Comparison of ENCODE assay signal across 8 cellular contexts in genomic region chr20:31661625-31662371, GRCh38. TPM values are rescaled to one million over a fixed set of nuclear protein-coding genes. Genes with fewer than 3 reads are reported as not detected.
DNase-seq lines count a peak whose midpoint lies in the region; ATAC-seq, FAIRE-seq and TF ChIP-seq lines count a peak whose summit lies in the region.

No MANE protein-coding gene starts in this region.

- peak; percentile 72 to 84 for ATAC-seq in A549
- ATAC-seq in GM18867 (IDR thresholded peaks at IDR 0.05; ENCODE audit: unreplicated experiment) = peak; percentile 70
- peak; percentile 58 for ATAC-seq in HG03342 (IDR thresholded peaks at IDR 0.05; ENCODE audit: unreplicated experiment)
- peak; percentile 85 for ATAC-seq in activated CD8-positive, alpha-beta T cell treated with anti-CD3 and anti-CD28 coated beads, Interleukin-2, amount 10 ng/mL, durations not matched to agents 7 days and 5 days

- TF ChIP-seq CTCF in A549 (IDR thresholded peaks at IDR 0.05) = peak; percentile 58

- peak overlapping the region; percentile 90 for H3K27ac Mint-ChIP-seq in activated CD8-positive, alpha-beta T cell treated with anti-CD3 and anti-CD28 coated beads, Interleukin-2, amount 10 ng/mL, durations not matched to agents 7 days and 5 days

- H3K4me3 Mint-ChIP-seq in activated CD8-positive, alpha-beta T cell treated with anti-CD3 and anti-CD28 coated beads, Interleukin-2, amount 10 ng/mL, durations not matched to agents 7 days and 5 days = peak overlapping the region; percentile 75

- CTCF ChIA-PET in A549 (lab: Yijun Ruan, JAX) = interaction anchor here (0.6 to 16.4 kb wide), 35 partner anchors 9 to 297 kb away, joined by 3 to 489 read pairs (median 7); partner anchors contain the start of genes BCL2L1 and TPX2
- CTCF ChIA-PET in activated CD8-positive, alpha-beta T cell treated with anti-CD3 and anti-CD28 coated beads, Interleukin-2, amount 10 ng/mL, durations not matched to agents 7 days and 5 days (lab: Charles Lee) = interaction anchor here (0.6 to 7.9 kb wide), 38 partner anchors 9 to 193 kb away, joined by 3 to 677 read pairs (median 6); partner anchors contain the start of genes BCL2L1 and TPX2

- H3K4me3 ChIP-seq in A549 = peak overlapping the region; percentile 32

- peak; percentile 64 to 85 for TF ChIP-seq RAD21 in A549 (conservative IDR thresholded peaks at IDR 0.05 in 1 of 2, IDR thresholded peaks at IDR 0.05 in 1 of 2)

- no peaks in the 10 kb centered on the region for H3K27me3 Mint-ChIP-seq in activated CD8-positive, alpha-beta T cell treated with anti-CD3 and anti-CD28 coated beads, Interleukin-2, amount 10 ng/mL, durations not matched to agents 7 days and 5 days (ENCODE audit: low read depth)

- peak overlapping the region; percentile 85 to 88 for H3K27ac ChIP-seq in A549

- DNase-seq in A549 (ENCODE audit: low read depth in 1 of 2, low spot score in 1 of 2) (peak; percentile 68 to 83), NCI-H748 treated with DMSO at 0.1 percent for 48 hours (lab: John Stamatoyannopoulos, UW) (peak; percentile 44), medulla oblongata (ENCODE audit: extremely low spot score) (peak; percentile 88)
- peak; percentile 83 for DNase-seq in activated CD8-positive, alpha-beta T cell treated with anti-CD3 and anti-CD28 coated beads, Interleukin-2, amount 10 ng/mL, durations not matched to agents 7 days and 5 days
- peak; percentile 82 for DNase-seq in effector CD8-positive, alpha-beta T cell (lab: John Stamatoyannopoulos, UW)
- DNase-seq in stimulated activated CD4-positive, alpha-beta T cell treated with anti-CD3 and anti-CD28 coated beads, TNF-alpha, amount 100 ng/mL, for 48 hours (ENCODE audit: low read depth in 3 of 3) = peak; percentile 52 to 72 (median 53)

- POLR2A ChIA-PET in A549 (lab: Yijun Ruan, JAX) = interaction anchor here (0.7 to 2.1 kb wide), 9 partner anchors 28 to 101 kb away, joined by 3 to 90 read pairs (median 5); partner anchors contain the start of genes BCL2L1 and ID1
- POLR2A ChIA-PET in activated CD8-positive, alpha-beta T cell treated with anti-CD3 and anti-CD28 coated beads, Interleukin-2, amount 10 ng/mL, durations not matched to agents 7 days and 5 days (lab: Charles Lee) = interaction anchor here (0.6 to 5.0 kb wide), 10 partner anchors 14 to 820 kb away, joined by 3 to 98 read pairs (median 5); partner anchors contain the start of gene BCL2L1

- no peaks in the 10 kb centered on the region for H3K9me3 Mint-ChIP-seq in activated CD8-positive, alpha-beta T cell treated with anti-CD3 and anti-CD28 coated beads, Interleukin-2, amount 10 ng/mL, durations not matched to agents 7 days and 5 days (ENCODE audit: insufficient read depth)

- no peaks in the 10 kb centered on the region for H3K9me3 ChIP-seq in A549

- 6% methylated on average over 20 of the region's 31 CpGs for whole genome bisulfite sequencing in A549 (ENCODE audit: missing lambda C conversion rate)

- peak; percentile 38 for TF ChIP-seq POLR2A in A549 (IDR thresholded peaks at IDR 0.05; ENCODE audit: low read length)

- peaks cover 33% of the 10 kb centered on the region for H3K36me3 Mint-ChIP-seq in activated CD8-positive, alpha-beta T cell treated with anti-CD3 and anti-CD28 coated beads, Interleukin-2, amount 10 ng/mL, durations not matched to agents 7 days and 5 days (ENCODE audit: low read depth)

- H3K4me1 ChIP-seq in A549 = peaks cover 60% of the 10 kb centered on the region

- FAIRE-seq in A549 (lab: Jason Lieb, UNC) = no peak

- TF ChIP-seq EP300 in A549 (IDR thresholded peaks at IDR 0.05) = no peak

- peak overlapping the region; percentile 90 for H3K4me2 ChIP-seq in A549

- peaks cover 59% of the 10 kb centered on the region for H3K4me1 Mint-ChIP-seq in activated CD8-positive, alpha-beta T cell treated with anti-CD3 and anti-CD28 coated beads, Interleukin-2, amount 10 ng/mL, durations not matched to agents 7 days and 5 days (ENCODE audit: low read depth)

TF ChIP-seq in A549, 52 proteins besides CTCF, POLR2A, EP300 and RAD21 (continues in another document):
- TF ChIP-seq CBX2 (IDR thresholded peaks at IDR 0.05; ENCODE audit: borderline replicate concordance, low read depth) = no peak
- TF ChIP-seq CHD2 (IDR thresholded peaks at IDR 0.05; ENCODE audit: low read length, partially characterized antibody) = no peak
- no peak for TF ChIP-seq ZSCAN20 (CRISPR knock-in tag; IDR thresholded peaks at IDR 0.05)
- peak; percentile 67; the same call in 1 of the 2 replicates for TF ChIP-seq HOXA7 (CRISPR knock-in tag; IDR thresholded peaks at IDR 0.05)
- no peak for TF ChIP-seq RARB (CRISPR knock-in tag; IDR thresholded peaks at IDR 0.05)
- peak; percentile 78 to 86 for TF ChIP-seq JUN (IDR thresholded peaks at IDR 0.05)
- no peak for TF ChIP-seq HES2 (IDR thresholded peaks at IDR 0.05)
- TF ChIP-seq SREBF2 (IDR thresholded peaks at IDR 0.05) = no peak
- no peak for TF ChIP-seq NPAS2 (CRISPR knock-in tag; IDR thresholded peaks at IDR 0.05; ENCODE audit: borderline replicate concordance)
- TF ChIP-seq RCOR1 (IDR thresholded peaks at IDR 0.05; ENCODE audit: low read depth, low read length) = no peak
- TF ChIP-seq POLR2AphosphoS2 (conservative IDR thresholded peaks at IDR 0.05; ENCODE audit: low read length) = no peak; the same call in 1 of the 2 replicates
- peak; percentile 92 for TF ChIP-seq SMC3 (IDR thresholded peaks at IDR 0.05)
- TF ChIP-seq BHLHE40 (IDR thresholded peaks at IDR 0.05; ENCODE audit: low read depth, low read length) = no peak
- no peak for TF ChIP-seq ATOH8 (CRISPR knock-in tag; IDR thresholded peaks at IDR 0.05; ENCODE audit: low read depth)
- TF ChIP-seq HMGXB4 (CRISPR knock-in tag; IDR thresholded peaks at IDR 0.05; ENCODE audit: borderline replicate concordance) = no peak
- TF ChIP-seq MAX (IDR thresholded peaks at IDR 0.05) = peak; percentile 50
- no peak for TF ChIP-seq EHMT2 (IDR thresholded peaks at IDR 0.05; ENCODE audit: low read depth)

RNA-seq across cellular contexts. Expression of gene COX4I2, which starts 24.1 kb away (rescaled TPM):
- polyA plus RNA-seq in A549 (2011; rRNA removed) = not detected in 2 replicates
- not detected in 2 replicates for polyA plus RNA-seq in A549 (2012; cell fraction: cytosol; rRNA removed)
- not detected in 2 replicates for polyA plus RNA-seq in A549 (2012; cell fraction: nucleus; rRNA removed)
- not detected in 3 replicates for polyA plus RNA-seq in A549 (2017; fragmentation: RNase III; extraction: RNeasy Plus Mini Kit Qiagen cat#74134 plus additional on column Dnase treatment)
- polyA minus RNA-seq in A549 (2011; rRNA and poly(A)+ RNA removed) = not detected in 2 replicates
- total RNA-seq in activated CD8-positive, alpha-beta T cell treated with anti-CD3 and anti-CD28 coated beads, Interleukin-2, amount 10 ng/mL, durations not matched to agents 7 days and 5 days = not detected

RNA-seq across cellular contexts. Expression of gene ID1, which starts 56.7 kb away (rescaled TPM):
- polyA plus RNA-seq in A549 (2011; rRNA removed) (237 and 250 TPM in 2 replicates), A549 (2017; fragmentation: RNase III; extraction: RNeasy Plus Mini Kit Qiagen cat#74134 plus additional on column Dnase treatment) (257 to 432 TPM (median 387 TPM) in 3 replicates)
- 951 and 1,146 TPM in 2 replicates for polyA plus RNA-seq in A549 (2012; cell fraction: cytosol; rRNA removed)
- 1,622 and 2,122 TPM in 2 replicates for polyA plus RNA-seq in A549 (2012; cell fraction: nucleus; rRNA removed)
- polyA minus RNA-seq in A549 (2011; rRNA and poly(A)+ RNA removed) = 188 and 250 TPM in 2 replicates
- under 1 TPM; 0.42 to 0.50 TPM for total RNA-seq in activated CD8-positive, alpha-beta T cell treated with anti-CD3 and anti-CD28 coated beads, Interleukin-2, amount 10 ng/mL, durations not matched to agents 7 days and 5 days

Comparison
In these comparisons a context has a peak if more than half of its experiments do, and no peak if none do; other contexts are left out.
1. Peak in every context shown above with its lines: DNase-seq, ATAC-seq, H3K4me3 ChIP-seq and H3K27ac ChIP-seq.